8 cellular contexts compared by ENCODE assay signal in genomic region chr19:11378319-11379189, GRCh38. TPM values are rescaled to one million over a fixed set of nuclear protein-coding genes. Genes with fewer than 3 reads are reported as not detected.
A peak's percentile ranks its signal among the peaks of the same experiment; 100 is the strongest.
DNase-seq lines count a peak whose midpoint lies in the region; ATAC-seq and TF ChIP-seq lines count a peak whose summit lies in the region.

No MANE protein-coding gene starts in this region.

- H3K36me3 Mint-ChIP-seq in activated CD4-positive, alpha-beta memory T cell treated with anti-CD3 and anti-CD28 coated beads for 36 hours, result peaks cover 21% of the 10 kb centered on the region
- no peaks in the 10 kb centered on the region for H3K36me3 Mint-ChIP-seq in glutamatergic neuron (ENCODE audit: unreplicated experiment)

- H4K20me1 ChIP-seq in KMS-11 (ENCODE audit: insufficient read depth), result no peaks in the 10 kb centered on the region

- H2AFZ ChIP-seq in KMS-11 (ENCODE audit: low read depth), result no peak overlapping the region

- H3K4me1 ChIP-seq in KMS-11 (ENCODE audit: low read depth, poor library complexity, severe bottlenecking), result peaks cover 33% of the 10 kb centered on the region

- POLR2A ChIA-PET in activated CD4-positive, alpha-beta memory T cell treated with anti-CD3 and anti-CD28 coated beads for 36 hours (lab: Charles Lee), result interaction anchor here (0.9 kb wide), 1 partner anchor 284 kb away, joined by 3 read pairs; no protein-coding TSS in a partner anchor

- no peak overlapping the region for H3K4me3 Mint-ChIP-seq in activated CD4-positive, alpha-beta memory T cell treated with anti-CD3 and anti-CD28 coated beads for 36 hours
- no peak overlapping the region for H3K4me3 Mint-ChIP-seq in glutamatergic neuron (ENCODE audit: unreplicated experiment)

- no peaks in the 10 kb centered on the region for H3K9me3 Mint-ChIP-seq in activated CD4-positive, alpha-beta memory T cell treated with anti-CD3 and anti-CD28 coated beads for 36 hours
- H3K9me3 Mint-ChIP-seq in glutamatergic neuron (ENCODE audit: unreplicated experiment), result peaks cover 7% of the 10 kb centered on the region

- H3K27me3 Mint-ChIP-seq in activated CD4-positive, alpha-beta memory T cell treated with anti-CD3 and anti-CD28 coated beads for 36 hours, result peaks cover 10% of the 10 kb centered on the region
- peaks cover 13% of the 10 kb centered on the region for H3K27me3 Mint-ChIP-seq in glutamatergic neuron (ENCODE audit: unreplicated experiment)

- DNase-seq in NCI-H1694 treated with DMSO at 0.1 percent for 48 hours (lab: John Stamatoyannopoulos, UW) (peak; percentile 9), NCI-H1694 (lab: John Stamatoyannopoulos, UW) (no peak), glutamatergic neuron (peak; percentile 82)
- DNase-seq in activated CD4-positive, alpha-beta memory T cell treated with anti-CD3 and anti-CD28 coated beads for 36 hours, result peak; percentile 38
- no peak for DNase-seq in effector CD4-positive, alpha-beta T cell

- H3K27ac ChIP-seq in KMS-11 (no peak overlapping the region), skin epidermis (peak overlapping the region in 12 of 21 experiments; percentile 6 to 99 (median 32))

- H3K27ac Mint-ChIP-seq in activated CD4-positive, alpha-beta memory T cell treated with anti-CD3 and anti-CD28 coated beads for 36 hours, result peak overlapping the region; percentile 65
- H3K27ac Mint-ChIP-seq in glutamatergic neuron (ENCODE audit: unreplicated experiment), result no peak overlapping the region

- H3K4me3 ChIP-seq in KMS-11 (IDR thresholded peaks at IDR 0.05; ENCODE audit: insufficient read depth, low read depth, low read length) (no peak overlapping the region), skin epidermis (no peak overlapping the region)

- no peaks in the 10 kb centered on the region for H3K27me3 ChIP-seq in KMS-11 (ENCODE audit: insufficient read depth, low read depth)

- intact Hi-C loops in activated CD4-positive, alpha-beta memory T cell treated with anti-CD3 and anti-CD28 coated beads for 36 hours (cut with micrococcal nuclease), result no loop called here

- CTCF ChIA-PET in activated CD4-positive, alpha-beta memory T cell treated with anti-CD3 and anti-CD28 coated beads for 36 hours (lab: Charles Lee), result interaction anchor here (1.6 to 4.9 kb wide), 2 partner anchors 28 to 104 kb away, joined by 4 to 36 read pairs; no protein-coding TSS in a partner anchor

- no peak overlapping the region for H3K4me2 ChIP-seq in KMS-11

- ATAC-seq in HG03196 (IDR thresholded peaks at IDR 0.05; ENCODE audit: unreplicated experiment), result no peak

- peak; percentile 53 for TF ChIP-seq CTCF in KMS-11 (conservative IDR thresholded peaks at IDR 0.05; ENCODE audit: low read depth, low read length)
- TF ChIP-seq CTCF in glutamatergic neuron (IDR thresholded peaks at IDR 0.05; ENCODE audit: partially characterized antibody, unreplicated experiment), result peak; percentile 72

- H3K9ac ChIP-seq in KMS-11, result no peak overlapping the region

- no peaks in the 10 kb centered on the region for H3K36me3 ChIP-seq in KMS-11 (ENCODE audit: insufficient read depth)

- H3K4me1 Mint-ChIP-seq in activated CD4-positive, alpha-beta memory T cell treated with anti-CD3 and anti-CD28 coated beads for 36 hours (ENCODE audit: low read depth), result peaks cover 43% of the 10 kb centered on the region
- H3K4me1 Mint-ChIP-seq in glutamatergic neuron (ENCODE audit: low read depth, unreplicated experiment), result peaks cover 5% of the 10 kb centered on the region

- H3K79me2 ChIP-seq in KMS-11 (ENCODE audit: insufficient read depth, low read depth), result no peaks in the 10 kb centered on the region

RNA-seq across cellular contexts. Expression of gene SWSAP1, which starts 4.1 kb away (rescaled TPM):
- total RNA-seq in activated CD4-positive, alpha-beta memory T cell treated with anti-CD3 and anti-CD28 coated beads for 36 hours, result 1 to 10 TPM; 1.5 to 1.7 TPM
- 2.1 TPM for total RNA-seq in glutamatergic neuron (ENCODE audit: unreplicated experiment)

RNA-seq across cellular contexts. Expression of gene EPOR, which starts 5.6 kb away (rescaled TPM):
- 1 to 10 TPM; 8.6 to 9.0 TPM for total RNA-seq in activated CD4-positive, alpha-beta memory T cell treated with anti-CD3 and anti-CD28 coated beads for 36 hours
- 11.0 TPM for total RNA-seq in glutamatergic neuron (ENCODE audit: unreplicated experiment)

RNA-seq across cellular contexts. Expression of gene PLPPR2, which starts 23.3 kb away (rescaled TPM):
- 1 to 10 TPM; 3.6 to 4.7 TPM for total RNA-seq in activated CD4-positive, alpha-beta memory T cell treated with anti-CD3 and anti-CD28 coated beads for 36 hours
- total RNA-seq in glutamatergic neuron (ENCODE audit: unreplicated experiment), result 77.0 TPM

RNA-seq across cellular contexts. Expression of gene CCDC159, which starts 32.2 kb away (rescaled TPM):
- 10 to 100 TPM; 16.0 to 18.0 TPM for total RNA-seq in activated CD4-positive, alpha-beta memory T cell treated with anti-CD3 and anti-CD28 coated beads for 36 hours
- total RNA-seq in glutamatergic neuron (ENCODE audit: unreplicated experiment), result 8.0 TPM

RNA-seq across cellular contexts. Expression of gene TMEM205, which starts 32.5 kb away (rescaled TPM):
- 10 to 100 TPM; 31.1 to 33.2 TPM for total RNA-seq in activated CD4-positive, alpha-beta memory T cell treated with anti-CD3 and anti-CD28 coated beads for 36 hours
- total RNA-seq in glutamatergic neuron (ENCODE audit: unreplicated experiment), result 43.1 TPM

Comparison
In these comparisons a context has a peak if more than half of its experiments do, and no peak if none do; other contexts are left out.
1. DNase-seq: peak in NCI-H1694 treated with DMSO at 0.1 percent for 48 hours (single experiment), activated CD4-positive, alpha-beta memory T cell treated with anti-CD3 and anti-CD28 coated beads for 36 hours (single experiment) and glutamatergic neuron (single experiment); none in NCI-H1694 (single experiment) and effector CD4-positive, alpha-beta T cell (single experiment).
2. RNA of gene PLPPR2, which starts 23.3 kb away (total RNA-seq): 77.0 TPM in glutamatergic neuron (single experiment); 3.6 to 4.7 TPM in activated CD4-positive, alpha-beta memory T cell treated with anti-CD3 and anti-CD28 coated beads for 36 hours; every median in the first group is over 10 times any median in the second.